Comparison of ENCODE assay signal across 28 cellular contexts in genomic region chr6:21367148-21367547, GRCh38.
"Had no signal": no experiment of that assay in that cellular context is flagged by ENCODE, and none has a peak within 500 bp of the region (broad histone marks: within the 10 kb centered on the region; RNA-seq: fewer than 3 reads in every experiment).

No MANE protein-coding gene starts in this region.

- H3K4me1 ChIP-seq: body of pancreas had no signal

- H3K9me3 ChIP-seq: ascending aorta, body of pancreas, MG63 had no signal

- H3K4me3 ChIP-seq: ascending aorta, body of pancreas, MG63 had no signal

- H3K4me1 Mint-ChIP-seq: activated naive CD4-positive, alpha-beta T cell treated with anti-CD3 and anti-CD28 coated beads, Interleukin-2, amount 50 U/mL, for 24 hours; activated naive CD8-positive, alpha-beta T cell treated with anti-CD3 and anti-CD28 coated beads, Interleukin-2, amount 50 U/mL, for 24 hours; central memory CD8-positive, alpha-beta T cell; T-helper 17 cell had no signal

- H3K27me3 Mint-ChIP-seq: activated CD8-positive, alpha-beta T cell treated with anti-CD3 and anti-CD28 coated beads for 36 hours; activated naive CD4-positive, alpha-beta T cell treated with anti-CD3 and anti-CD28 coated beads, Interleukin-2, amount 50 U/mL, for 24 hours; activated naive CD8-positive, alpha-beta T cell treated with anti-CD3 and anti-CD28 coated beads, Interleukin-2, amount 50 U/mL, for 24 hours had no signal

- H3K9me3 Mint-ChIP-seq: activated CD8-positive, alpha-beta T cell treated with anti-CD3 and anti-CD28 coated beads for 36 hours; activated naive CD4-positive, alpha-beta T cell treated with anti-CD3 and anti-CD28 coated beads, Interleukin-2, amount 50 U/mL, for 24 hours; activated naive CD8-positive, alpha-beta T cell treated with anti-CD3 and anti-CD28 coated beads, Interleukin-2, amount 50 U/mL, for 24 hours; activated T-helper 1 cell treated with anti-CD3 and anti-CD28 coated beads, Interleukin-12 subunit alpha, Interleukin-12 subunit beta, Interleukin-2, Interleukin-4 antibody, amounts not matched to agents 30 ng/mL and 10 ng/mL and 1 ng/mL, durations not matched to agents 14 hours and 24 hours and 36 hours; central memory CD8-positive, alpha-beta T cell had no signal

- H3K27me3 ChIP-seq: ascending aorta, body of pancreas, MG63 had no signal

- H3K27ac Mint-ChIP-seq: activated CD8-positive, alpha-beta T cell treated with anti-CD3 and anti-CD28 coated beads for 36 hours; activated naive CD4-positive, alpha-beta T cell treated with anti-CD3 and anti-CD28 coated beads, Interleukin-2, amount 50 U/mL, for 24 hours; activated naive CD8-positive, alpha-beta T cell treated with anti-CD3 and anti-CD28 coated beads, Interleukin-2, amount 50 U/mL, for 24 hours; activated T-helper 1 cell treated with anti-CD3 and anti-CD28 coated beads, Interleukin-12 subunit alpha, Interleukin-12 subunit beta, Interleukin-2, Interleukin-4 antibody, amounts not matched to agents 30 ng/mL and 10 ng/mL and 1 ng/mL, durations not matched to agents 14 hours and 24 hours and 36 hours; T-helper 17 cell had no signal

- H3K27ac ChIP-seq: ascending aorta, body of pancreas had no signal

- H3K36me3 ChIP-seq: ascending aorta, MG63 had no signal

- DNase-seq: activated CD4-positive, alpha-beta T cell treated with anti-CD3 and anti-CD28 coated beads for 4 hours; activated CD8-positive, alpha-beta memory T cell treated with anti-CD3 and anti-CD28 coated beads, Interleukin-2, amount 50 U/mL, for 48 hours; activated CD8-positive, alpha-beta T cell treated with anti-CD3 and anti-CD28 coated beads for 36 hours; activated effector memory CD4-positive, alpha-beta T cell treated with Interleukin-2 at 50 U/mL for 16 hours; activated naive CD4-positive, alpha-beta T cell; activated naive CD8-positive, alpha-beta T cell treated with anti-CD3 and anti-CD28 coated beads, Interleukin-2, amount 50 U/mL, for 24 hours; activated T-cell treated with anti-CD3 and anti-CD28 coated beads, Interleukin-2, amount 50 U/mL, for 1 hour; amniotic stem cell; body of pancreas; MG63; MV-4-11; NCI-H1092 treated with DMSO at 0.1 percent for 48 hours; NCI-H1417 treated with DMSO at 0.1 percent for 48 hours; NCI-H1694; NCI-H2029; NCI-H2107; NCI-H2171 treated with DMSO at 0.1 percent for 48 hours; NCI-H226; NCI-H526; NCI-H82; SIG-M5; T-helper 17 cell; T-helper 9 cell had no signal

- H3K36me3 Mint-ChIP-seq: activated naive CD4-positive, alpha-beta T cell treated with anti-CD3 and anti-CD28 coated beads, Interleukin-2, amount 50 U/mL, for 24 hours had no signal

- FAIRE-seq: bronchial epithelial cell had no signal

- H3K4me3 Mint-ChIP-seq: activated CD8-positive, alpha-beta T cell treated with anti-CD3 and anti-CD28 coated beads for 36 hours; activated naive CD4-positive, alpha-beta T cell treated with anti-CD3 and anti-CD28 coated beads, Interleukin-2, amount 50 U/mL, for 24 hours; activated naive CD8-positive, alpha-beta T cell treated with anti-CD3 and anti-CD28 coated beads, Interleukin-2, amount 50 U/mL, for 24 hours; activated T-helper 1 cell treated with anti-CD3 and anti-CD28 coated beads, Interleukin-12 subunit alpha, Interleukin-12 subunit beta, Interleukin-2, Interleukin-4 antibody, amounts not matched to agents 30 ng/mL and 10 ng/mL and 1 ng/mL, durations not matched to agents 14 hours and 24 hours and 36 hours; central memory CD8-positive, alpha-beta T cell; T-helper 17 cell had no signal
